24 cellular contexts compared by ENCODE assay signal in genomic region chr5:79831381-79831780, GRCh38.
"Had no signal": no experiment of that assay in that cellular context is flagged by ENCODE, and none has a peak within 500 bp of the region (broad histone marks: within the 10 kb centered on the region; RNA-seq: fewer than 3 reads in every experiment).

No MANE protein-coding gene starts in this region.

- H3K4me3 Mint-ChIP-seq: activated CD4-positive, alpha-beta T cell treated with anti-CD3 and anti-CD28 coated beads, Interleukin-2, amount 10 ng/mL, durations not matched to agents 7 days and 5 days; activated CD8-positive, alpha-beta memory T cell treated with anti-CD3 and anti-CD28 coated beads, Interleukin-2, amount 10 ng/mL, durations not matched to agents 7 days and 5 days; activated CD8-positive, alpha-beta T cell treated with anti-CD3 and anti-CD28 coated beads for 36 hours; activated naive CD4-positive, alpha-beta T cell treated with anti-CD3 and anti-CD28 coated beads, Interleukin-2, amount 10 ng/mL, durations not matched to agents 7 days and 5 days; dendritic cell treated with granulocyte-macrophage colony-stimulating factor and Interleukin-4, amounts not matched to agents 40 ng/mL and 50 ng/mL, for 4 days; naive thymus-derived CD8-positive, alpha-beta T cell; stimulated activated naive CD8-positive, alpha-beta T cell treated with anti-CD3 and anti-CD28 coated beads, Interleukin-15, Interleukin-2, amounts not matched to agents 100 ng/mL and 50 ng/mL, for 24 hours; T-cell; T-helper 2 cell treated with Interferon-gamma antibody and Interleukin-4, amounts not matched to agents 5 μg/mL and 100 μg/mL, for 36 hours had no signal

- H3K4me3 ChIP-seq: lung, prostate gland, right atrium auricular region, thyroid gland, upper lobe of right lung had no signal

- H3K27ac Mint-ChIP-seq: activated CD4-positive, alpha-beta T cell treated with anti-CD3 and anti-CD28 coated beads, Interleukin-2, amount 10 ng/mL, durations not matched to agents 7 days and 5 days; activated CD8-positive, alpha-beta memory T cell treated with anti-CD3 and anti-CD28 coated beads, Interleukin-2, amount 10 ng/mL, durations not matched to agents 7 days and 5 days; activated CD8-positive, alpha-beta T cell treated with anti-CD3 and anti-CD28 coated beads for 36 hours; activated naive CD4-positive, alpha-beta T cell treated with anti-CD3 and anti-CD28 coated beads, Interleukin-2, amount 10 ng/mL, durations not matched to agents 7 days and 5 days; dendritic cell treated with granulocyte-macrophage colony-stimulating factor and Interleukin-4, amounts not matched to agents 40 ng/mL and 50 ng/mL, for 4 days; naive thymus-derived CD8-positive, alpha-beta T cell; stimulated activated naive CD8-positive, alpha-beta T cell treated with anti-CD3 and anti-CD28 coated beads, Interleukin-15, Interleukin-2, amounts not matched to agents 100 ng/mL and 50 ng/mL, for 24 hours; T-cell; T-helper 2 cell treated with Interferon-gamma antibody and Interleukin-4, amounts not matched to agents 5 μg/mL and 100 μg/mL, for 36 hours had no signal

- H3K36me3 ChIP-seq: prostate gland, right atrium auricular region, thyroid gland, upper lobe of right lung, WERI-Rb-1 had no signal

- H3K4me1 Mint-ChIP-seq: activated CD4-positive, alpha-beta T cell treated with anti-CD3 and anti-CD28 coated beads, Interleukin-2, amount 10 ng/mL, durations not matched to agents 7 days and 5 days; activated CD8-positive, alpha-beta memory T cell treated with anti-CD3 and anti-CD28 coated beads, Interleukin-2, amount 10 ng/mL, durations not matched to agents 7 days and 5 days; activated naive CD4-positive, alpha-beta T cell treated with anti-CD3 and anti-CD28 coated beads, Interleukin-2, amount 10 ng/mL, durations not matched to agents 7 days and 5 days; naive thymus-derived CD8-positive, alpha-beta T cell had no signal

- DNase-seq: activated CD4-positive, alpha-beta T cell treated with anti-CD3 and anti-CD28 coated beads, Interleukin-2, amount 10 ng/mL, durations not matched to agents 7 days and 5 days; activated CD4-positive, CD25-positive, alpha-beta regulatory T cell treated with anti-CD3 and anti-CD28 coated beads, Interleukin-2, amount 50 U/mL, for 72 hours; activated CD8-positive, alpha-beta memory T cell treated with anti-CD3 and anti-CD28 coated beads, Interleukin-2, amount 10 ng/mL, durations not matched to agents 7 days and 5 days; activated CD8-positive, alpha-beta T cell treated with anti-CD3 and anti-CD28 coated beads for 36 hours; activated effector memory CD4-positive, alpha-beta T cell treated with anti-CD3 and anti-CD28 coated beads, Interleukin-2, amount 50 U/mL, for 16 hours; activated naive CD4-positive, alpha-beta T cell treated with anti-CD3 and anti-CD28 coated beads, Interleukin-2, amount 10 ng/mL, durations not matched to agents 7 days and 5 days; activated T-cell treated with anti-CD3 and anti-CD28 coated beads for 4 hours; amygdala; effector CD8-positive, alpha-beta T cell; naive thymus-derived CD8-positive, alpha-beta T cell; stimulated activated CD4-positive, alpha-beta T cell treated with anti-CD3 and anti-CD28 coated beads, Interleukin-1b, Interleukin-23, amount 100 ng/mL, for 48 hours; T-cell; upper lobe of right lung; WERI-Rb-1 had no signal

- FAIRE-seq: bronchial epithelial cell, keratinocyte had no signal

- H3K9me3 Mint-ChIP-seq: activated CD4-positive, alpha-beta T cell treated with anti-CD3 and anti-CD28 coated beads, Interleukin-2, amount 10 ng/mL, durations not matched to agents 7 days and 5 days; activated CD8-positive, alpha-beta T cell treated with anti-CD3 and anti-CD28 coated beads for 36 hours; activated naive CD4-positive, alpha-beta T cell treated with anti-CD3 and anti-CD28 coated beads, Interleukin-2, amount 10 ng/mL, durations not matched to agents 7 days and 5 days; dendritic cell treated with granulocyte-macrophage colony-stimulating factor and Interleukin-4, amounts not matched to agents 40 ng/mL and 50 ng/mL, for 4 days; naive thymus-derived CD8-positive, alpha-beta T cell; stimulated activated naive CD8-positive, alpha-beta T cell treated with anti-CD3 and anti-CD28 coated beads, Interleukin-15, Interleukin-2, amounts not matched to agents 100 ng/mL and 50 ng/mL, for 24 hours; T-cell; T-helper 2 cell treated with Interferon-gamma antibody and Interleukin-4, amounts not matched to agents 5 μg/mL and 100 μg/mL, for 36 hours had no signal

- H3K4me1 ChIP-seq: prostate gland, upper lobe of right lung had no signal

- H3K27ac ChIP-seq: prostate gland, right atrium auricular region, upper lobe of right lung, WERI-Rb-1 had no signal

- H3K27me3 ChIP-seq: right atrium auricular region, thyroid gland, upper lobe of right lung had no signal

- H3K36me3 Mint-ChIP-seq: activated CD8-positive, alpha-beta memory T cell treated with anti-CD3 and anti-CD28 coated beads, Interleukin-2, amount 10 ng/mL, durations not matched to agents 7 days and 5 days; activated naive CD4-positive, alpha-beta T cell treated with anti-CD3 and anti-CD28 coated beads, Interleukin-2, amount 10 ng/mL, durations not matched to agents 7 days and 5 days; T-cell had no signal

- ATAC-seq: activated CD8-positive, alpha-beta memory T cell treated with anti-CD3 and anti-CD28 coated beads, Interleukin-2, amount 10 ng/mL, durations not matched to agents 7 days and 5 days; activated CD8-positive, alpha-beta T cell treated with anti-CD3 and anti-CD28 coated beads for 36 hours; esophagus mucosa; naive thymus-derived CD8-positive, alpha-beta T cell; T-cell had no signal

- H3K9me3 ChIP-seq: prostate gland, right atrium auricular region, thyroid gland, upper lobe of right lung had no signal

- H3K27me3 Mint-ChIP-seq: activated CD8-positive, alpha-beta T cell treated with anti-CD3 and anti-CD28 coated beads for 36 hours; stimulated activated naive CD8-positive, alpha-beta T cell treated with anti-CD3 and anti-CD28 coated beads, Interleukin-15, Interleukin-2, amounts not matched to agents 100 ng/mL and 50 ng/mL, for 24 hours had no signal
